In the genomic region with DNA sequence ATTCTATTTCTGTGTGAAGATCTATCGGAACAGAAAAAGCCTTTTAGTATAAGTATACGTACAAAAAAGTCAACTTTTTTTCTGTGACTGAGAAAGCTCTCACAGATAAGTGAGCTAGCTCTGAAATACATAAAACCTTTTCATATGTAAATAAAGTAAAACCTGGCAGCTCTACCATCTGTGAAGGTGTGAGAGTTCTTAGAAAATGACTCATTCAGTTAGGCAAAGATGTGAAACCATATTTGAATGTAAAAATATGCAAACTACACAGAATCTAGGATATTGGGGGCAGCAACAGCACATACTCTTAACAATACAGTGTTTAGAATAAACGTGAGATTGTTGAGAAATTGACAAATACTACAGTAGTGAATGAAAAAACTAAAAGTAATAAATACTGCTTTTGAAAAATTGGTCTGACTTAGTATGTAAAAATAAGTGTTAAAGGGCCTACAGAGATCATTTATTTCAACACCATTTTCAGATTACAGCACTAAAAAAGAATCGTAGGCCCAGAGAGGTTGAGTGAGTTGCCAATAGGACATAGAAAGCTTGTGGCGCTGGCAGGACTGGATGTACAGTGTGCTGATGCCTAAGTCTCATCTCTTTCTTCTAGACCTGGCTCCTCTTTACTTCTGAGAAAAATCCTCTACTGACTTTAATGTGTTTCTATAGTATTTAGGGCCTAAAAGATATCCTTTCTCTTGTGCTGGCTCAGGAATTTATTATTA, we compare ENCODE assay signal across 9 cellular contexts. TPM values are rescaled to one million over a fixed set of nuclear protein-coding genes. Genes with fewer than 3 reads are reported as not detected.
A peak's percentile ranks its signal among the peaks of the same experiment; 100 is the strongest.
DNase-seq lines count a peak whose midpoint lies in the region; ATAC-seq, FAIRE-seq and TF ChIP-seq lines count a peak whose summit lies in the region.
"Had no signal": no experiment of that assay in that cellular context is flagged by ENCODE, and none has a peak within 500 bp of the region (broad histone marks: within the 10 kb centered on the region; RNA-seq: fewer than 3 reads in every experiment).

No MANE protein-coding gene starts in this region.

- H3K4me3 Mint-ChIP-seq in activated T-helper 2 cell treated with anti-CD3 and anti-CD28 coated beads, Interferon-gamma antibody, Interleukin-2, Interleukin-4, amounts not matched to agents 10 μg/mL and 5 μg/mL and 100 μg/mL, durations not matched to agents 14 hours and 24 hours and 36 hours (ENCODE audit: low read depth), result peak overlapping the region; percentile 73
- H3K4me3 Mint-ChIP-seq in glutamatergic neuron (ENCODE audit: unreplicated experiment), result no peak overlapping the region
- H3K4me3 Mint-ChIP-seq in progenitor cell of endocrine pancreas (ENCODE audit: low read depth), result no peak overlapping the region

- peak overlapping the region; percentile 85 for H3K27ac Mint-ChIP-seq in activated T-helper 2 cell treated with anti-CD3 and anti-CD28 coated beads, Interferon-gamma antibody, Interleukin-2, Interleukin-4, amounts not matched to agents 10 μg/mL and 5 μg/mL and 100 μg/mL, durations not matched to agents 14 hours and 24 hours and 36 hours
- H3K27ac Mint-ChIP-seq in glutamatergic neuron (ENCODE audit: unreplicated experiment) (no peak overlapping the region), progenitor cell of endocrine pancreas (no peak overlapping the region)

- H3K4me1 Mint-ChIP-seq in activated T-helper 2 cell treated with anti-CD3 and anti-CD28 coated beads, Interferon-gamma antibody, Interleukin-2, Interleukin-4, amounts not matched to agents 10 μg/mL and 5 μg/mL and 100 μg/mL, durations not matched to agents 14 hours and 24 hours and 36 hours (ENCODE audit: low read depth), result peaks cover 60% of the 10 kb centered on the region
- peaks cover 5% of the 10 kb centered on the region for H3K4me1 Mint-ChIP-seq in glutamatergic neuron (ENCODE audit: low read depth, unreplicated experiment)
- H3K4me1 Mint-ChIP-seq in progenitor cell of endocrine pancreas (ENCODE audit: low read depth), result no peaks in the 10 kb centered on the region

- ATAC-seq in GM19438 (IDR thresholded peaks at IDR 0.05; ENCODE audit: low read depth, unreplicated experiment), result peak; percentile 76
- ATAC-seq in HG03108 (IDR thresholded peaks at IDR 0.05; ENCODE audit: unreplicated experiment), result peak; percentile 82
- no peak for ATAC-seq in Right ventricle myocardium superior (ENCODE audit: poor library complexity)

- no peak for TF ChIP-seq CTCF in D721Med (IDR thresholded peaks at IDR 0.05; ENCODE audit: insufficient read depth, missing control alignments)
- no peak for TF ChIP-seq CTCF in glutamatergic neuron (IDR thresholded peaks at IDR 0.05; ENCODE audit: partially characterized antibody, unreplicated experiment)
- no peak for TF ChIP-seq CTCF in progenitor cell of endocrine pancreas (IDR thresholded peaks at IDR 0.05; ENCODE audit: unreplicated experiment)

- H3K36me3 Mint-ChIP-seq in activated T-helper 2 cell treated with anti-CD3 and anti-CD28 coated beads, Interferon-gamma antibody, Interleukin-2, Interleukin-4, amounts not matched to agents 10 μg/mL and 5 μg/mL and 100 μg/mL, durations not matched to agents 14 hours and 24 hours and 36 hours (ENCODE audit: low read depth), result no peaks in the 10 kb centered on the region
- no peaks in the 10 kb centered on the region for H3K36me3 Mint-ChIP-seq in glutamatergic neuron (ENCODE audit: unreplicated experiment)
- no peaks in the 10 kb centered on the region for H3K36me3 Mint-ChIP-seq in progenitor cell of endocrine pancreas (ENCODE audit: insufficient read depth)

- peak; percentile 85 for FAIRE-seq in D721Med (lab: Jason Lieb, UNC)

- DNase-seq in D721Med (ENCODE audit: insufficient read length, low spot score) (no peak), Right ventricle myocardium superior (no peak), SIG-M5 treated with dmso at 0.1 percent for 504 hours (lab: John Stamatoyannopoulos, UW; ENCODE audit: unreplicated experiment) (no peak), glutamatergic neuron (no peak), progenitor cell of endocrine pancreas (ENCODE audit: low spot score, unreplicated experiment) (no peak)
- no peak for DNase-seq in activated T-helper 2 cell treated with anti-CD3 and anti-CD28 coated beads, Interferon-gamma antibody, Interleukin-2, Interleukin-4, amounts not matched to agents 10 μg/mL and 5 μg/mL and 100 μg/mL, durations not matched to agents 14 hours and 24 hours and 36 hours (ENCODE audit: low spot score)
- DNase-seq: stimulated activated CD4-positive, alpha-beta T cell treated with anti-CD3 and anti-CD28 coated beads, Interleukin-2, amount 100 ng/mL, for 24 hours had no signal

- H3K9me3 Mint-ChIP-seq in activated T-helper 2 cell treated with anti-CD3 and anti-CD28 coated beads, Interferon-gamma antibody, Interleukin-2, Interleukin-4, amounts not matched to agents 10 μg/mL and 5 μg/mL and 100 μg/mL, durations not matched to agents 14 hours and 24 hours and 36 hours, result no peaks in the 10 kb centered on the region
- no peaks in the 10 kb centered on the region for H3K9me3 Mint-ChIP-seq in glutamatergic neuron (ENCODE audit: unreplicated experiment)
- H3K9me3 Mint-ChIP-seq in progenitor cell of endocrine pancreas (ENCODE audit: low read depth), result no peaks in the 10 kb centered on the region

- H3K27me3 Mint-ChIP-seq in activated T-helper 2 cell treated with anti-CD3 and anti-CD28 coated beads, Interferon-gamma antibody, Interleukin-2, Interleukin-4, amounts not matched to agents 10 μg/mL and 5 μg/mL and 100 μg/mL, durations not matched to agents 14 hours and 24 hours and 36 hours (ENCODE audit: low read depth), result no peaks in the 10 kb centered on the region
- H3K27me3 Mint-ChIP-seq in glutamatergic neuron (ENCODE audit: unreplicated experiment), result peaks cover 2% of the 10 kb centered on the region
- no peaks in the 10 kb centered on the region for H3K27me3 Mint-ChIP-seq in progenitor cell of endocrine pancreas

- intact Hi-C loops in activated T-helper 2 cell treated with anti-CD3 and anti-CD28 coated beads, Interferon-gamma antibody, Interleukin-2, Interleukin-4, amounts not matched to agents 10 μg/mL and 5 μg/mL and 100 μg/mL, durations not matched to agents 14 hours and 24 hours and 36 hours (cut with micrococcal nuclease), result loop anchor here (1.0 to 10.0 kb wide), 7 partner anchors 53 to 743 kb away; a partner anchor contains a TSS
- intact Hi-C loops in Right ventricle myocardium superior (cut with DNase I), result no loop called here

RNA-seq across cellular contexts. Expression of a gene that starts 19.8 kb away (rescaled TPM):
- not detected in 2 replicates for total RNA-seq in activated T-helper 2 cell treated with anti-CD3 and anti-CD28 coated beads, Interferon-gamma antibody, Interleukin-2, Interleukin-4, amounts not matched to agents 10 μg/mL and 5 μg/mL and 100 μg/mL, durations not matched to agents 14 hours and 24 hours and 36 hours
- total RNA-seq in Right ventricle myocardium superior, result not detected
- total RNA-seq in glutamatergic neuron (ENCODE audit: unreplicated experiment), result not detected
- not detected in 2 replicates for total RNA-seq in progenitor cell of endocrine pancreas
